Comparison of ENCODE assay signal across 22 cellular contexts in the genomic region with DNA sequence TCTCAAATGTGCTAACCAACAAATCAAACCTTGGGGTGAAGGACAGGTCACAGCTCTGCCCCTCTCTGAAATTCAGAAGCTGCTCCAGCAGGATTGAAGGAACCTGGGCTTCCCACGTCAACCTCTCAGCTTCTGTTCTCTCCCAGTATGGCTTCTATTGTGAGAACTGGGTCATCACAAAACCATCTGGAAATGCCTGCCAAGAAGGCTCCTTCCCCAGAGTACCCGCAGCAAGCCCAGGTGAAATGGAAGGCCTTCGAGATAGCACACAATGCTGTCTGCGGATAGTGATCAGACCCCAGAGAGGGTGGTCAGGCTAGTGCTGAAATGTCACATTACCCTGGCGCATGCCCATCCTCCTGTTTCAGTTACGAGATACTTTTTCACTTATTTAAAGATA.
"Had no signal": no experiment of that assay in that cellular context is flagged by ENCODE, and none has a peak within 500 bp of the region (broad histone marks: within the 10 kb centered on the region; RNA-seq: fewer than 3 reads in every experiment).

No MANE protein-coding gene starts in this region.

- H3K9me3 ChIP-seq: MG63, SJSA1 had no signal

- DNase-seq: Karpas-422, KBM-7, MG63, NCI-H1092, NCI-H1105 treated with DMSO at 0.1 percent for 48 hours, NCI-H1417 treated with DMSO at 0.1 percent for 48 hours, NCI-H146, NCI-H1694 treated with DMSO at 0.1 percent for 48 hours, NCI-H1930, NCI-H2081, NCI-H2107, NCI-H226, NCI-H446, NCI-H510A, NCI-H524 treated with DMSO at 0.1 percent for 48 hours, NCI-H69, NCI-H774, Right ventricle myocardium superior, RPMI8226, SIG-M5 had no signal

- H3K27me3 ChIP-seq: MG63 had no signal

- H3K4me3 ChIP-seq: MG63, SJSA1, SK-N-MC had no signal

- H3K27ac ChIP-seq: SJSA1, SK-N-MC had no signal

- H3K36me3 ChIP-seq: MG63, SJSA1 had no signal
